35 cellular contexts compared by ENCODE assay signal in genomic region chr13:78599911-78600310, GRCh38. TPM values are rescaled to one million over a fixed set of nuclear protein-coding genes. Genes with fewer than 3 reads are reported as not detected.
A peak's percentile ranks its signal among the peaks of the same experiment; 100 is the strongest.
DNase-seq lines count a peak whose midpoint lies in the region; ATAC-seq and TF ChIP-seq lines count a peak whose summit lies in the region.
"Had no signal": no experiment of that assay in that cellular context is flagged by ENCODE, and none has a peak within 500 bp of the region (broad histone marks: within the 10 kb centered on the region; RNA-seq: fewer than 3 reads in every experiment).

No MANE protein-coding gene starts in this region.

- 3 to 6% methylated on average over 3 of the region's 4 CpGs for WGBS in ectodermal cell, 2 experiments

- intact Hi-C loops in vagina (cut with DNase I) = no loop called here

- CTCF ChIA-PET in activated naive CD4-positive, alpha-beta T cell treated with anti-CD3 and anti-CD28 coated beads, Interleukin-2, amount 10 ng/mL, durations not matched to agents 7 days and 5 days (lab: Charles Lee) = no interaction called here
- CTCF ChIA-PET in T-cell (lab: Charles Lee) = no interaction called here

- H4K20me1 ChIP-seq in OCI-LY3 (ENCODE audit: insufficient read depth, low read length) = no peaks in the 10 kb centered on the region

- POLR2A ChIA-PET in T-cell (lab: Charles Lee) = no interaction called here

- peaks cover 4% of the 10 kb centered on the region for H3K36me3 Mint-ChIP-seq in activated naive CD4-positive, alpha-beta T cell treated with anti-CD3 and anti-CD28 coated beads, Interleukin-2, amount 50 U/mL, for 24 hours
- peaks cover 8% of the 10 kb centered on the region for H3K36me3 Mint-ChIP-seq in activated naive CD4-positive, alpha-beta T cell treated with anti-CD3 and anti-CD28 coated beads, Interleukin-2, amount 10 ng/mL, durations not matched to agents 7 days and 5 days
- H3K36me3 Mint-ChIP-seq in T-cell = no peaks in the 10 kb centered on the region
- H3K36me3 Mint-ChIP-seq: neural progenitor cell had no signal

- peaks cover 9% of the 10 kb centered on the region for H3K4me1 ChIP-seq in OCI-LY3 (ENCODE audit: low read length)
- peaks cover 16% of the 10 kb centered on the region for H3K4me1 ChIP-seq in ectodermal cell (ENCODE audit: control insufficient read depth, insufficient read depth, low read length)
- peaks cover 43% of the 10 kb centered on the region for H3K4me1 ChIP-seq in vagina

- DNase-seq in activated naive CD4-positive, alpha-beta T cell treated with anti-CD3 and anti-CD28 coated beads, Interleukin-2, amount 10 ng/mL, durations not matched to agents 7 days and 5 days = no peak
- DNase-seq in retina (peak; percentile 37), T-cell (no peak), vagina (ENCODE audit: extremely low spot score in 2 of 2) (no peak)
- DNase-seq: activated CD8-positive, alpha-beta memory T cell treated with anti-CD3 and anti-CD28 coated beads for 24 hours; activated T-cell treated with anti-CD3 and anti-CD28 coated beads, Interleukin-2, amount 50 U/mL, for 24 hours; amniotic stem cell; DMS53; effector CD8-positive, alpha-beta T cell; H9; heart left ventricle; kidney glomerular epithelial cell; lower lobe of right lung; NCI-H146; NCI-H2171; NCI-H524; NK-92 treated with Interleukin-12 subunit alpha and Interleukin-12 subunit beta, amount 100 ng/mL, for 24 hours; Peyer's patch; posterior cingulate gyrus; right lobe of liver; SHP77 treated with DMSO at 0.1 percent for 48 hours; stimulated activated CD4-positive, alpha-beta T cell treated with anti-CD3 and anti-CD28 coated beads, Interleukin-4, amount 100 ng/mL, for 1 hour; trophoblast cell had no signal

- H3K27ac Mint-ChIP-seq in activated naive CD4-positive, alpha-beta T cell treated with anti-CD3 and anti-CD28 coated beads, Interleukin-2, amount 50 U/mL, for 24 hours = peak overlapping the region; percentile 35
- no peak overlapping the region for H3K27ac Mint-ChIP-seq in activated naive CD4-positive, alpha-beta T cell treated with anti-CD3 and anti-CD28 coated beads, Interleukin-2, amount 10 ng/mL, durations not matched to agents 7 days and 5 days
- H3K27ac Mint-ChIP-seq in T-cell = no peak overlapping the region
- H3K27ac Mint-ChIP-seq: H9, neural progenitor cell had no signal

- H3K9me3 ChIP-seq in OCI-LY3 (ENCODE audit: insufficient read depth, low read length) = no peaks in the 10 kb centered on the region
- H3K9me3 ChIP-seq in ectodermal cell (ENCODE audit: control insufficient read depth, low read length) = no peaks in the 10 kb centered on the region
- no peaks in the 10 kb centered on the region for H3K9me3 ChIP-seq in vagina
- H3K9me3 ChIP-seq: A549, breast epithelium, heart left ventricle, lower lobe of right lung, right lobe of liver had no signal

- H3K4me2 ChIP-seq in OCI-LY3 (ENCODE audit: low read length) = peak overlapping the region; percentile 29
- H3K4me2 ChIP-seq: A549, neural progenitor cell had no signal

- no peak overlapping the region for H3K9ac ChIP-seq in OCI-LY3 (ENCODE audit: low read length)
- H3K9ac ChIP-seq: neural progenitor cell had no signal

- H3K4me1 Mint-ChIP-seq in activated naive CD4-positive, alpha-beta T cell treated with anti-CD3 and anti-CD28 coated beads, Interleukin-2, amount 50 U/mL, for 24 hours = peaks cover 22% of the 10 kb centered on the region
- peaks cover 44% of the 10 kb centered on the region for H3K4me1 Mint-ChIP-seq in activated naive CD4-positive, alpha-beta T cell treated with anti-CD3 and anti-CD28 coated beads, Interleukin-2, amount 10 ng/mL, durations not matched to agents 7 days and 5 days
- peaks cover 22 to 40% (median 24%) of the 10 kb centered on the region in 3 donors for H3K4me1 Mint-ChIP-seq in T-cell

- H3K79me2 ChIP-seq in OCI-LY3 (ENCODE audit: low read length) = no peaks in the 10 kb centered on the region

- peaks cover 70% of the 10 kb centered on the region for H3K27me3 Mint-ChIP-seq in activated naive CD4-positive, alpha-beta T cell treated with anti-CD3 and anti-CD28 coated beads, Interleukin-2, amount 50 U/mL, for 24 hours
- H3K27me3 Mint-ChIP-seq in activated naive CD4-positive, alpha-beta T cell treated with anti-CD3 and anti-CD28 coated beads, Interleukin-2, amount 10 ng/mL, durations not matched to agents 7 days and 5 days = peaks cover 94% of the 10 kb centered on the region
- peaks cover 66 to 85% of the 10 kb centered on the region in 2 donors for H3K27me3 Mint-ChIP-seq in T-cell

- H3K4me3 Mint-ChIP-seq in activated naive CD4-positive, alpha-beta T cell treated with anti-CD3 and anti-CD28 coated beads, Interleukin-2, amount 50 U/mL, for 24 hours = peak overlapping the region; percentile 30
- no peak overlapping the region for H3K4me3 Mint-ChIP-seq in activated naive CD4-positive, alpha-beta T cell treated with anti-CD3 and anti-CD28 coated beads, Interleukin-2, amount 10 ng/mL, durations not matched to agents 7 days and 5 days
- peak overlapping the region in 1 of 3 donors; percentile 58 for H3K4me3 Mint-ChIP-seq in T-cell
- H3K4me3 Mint-ChIP-seq: activated T-cell treated with anti-CD3 and anti-CD28 coated beads, Interleukin-2, amount 50 U/mL, for 24 hours had no signal

- no peak overlapping the region for H3K4me3 ChIP-seq in OCI-LY3 (ENCODE audit: low read length)
- peak overlapping the region; percentile 17 for H3K4me3 ChIP-seq in ectodermal cell (ENCODE audit: insufficient read depth, low read depth, low read length)
- H3K4me3 ChIP-seq in vagina = no peak overlapping the region
- H3K4me3 ChIP-seq: A549, breast epithelium, heart left ventricle, lower lobe of right lung, neural progenitor cell, Peyer's patch, right lobe of liver had no signal

- H3K27me3 ChIP-seq in OCI-LY3 (ENCODE audit: low read depth, low read length) (no peaks in the 10 kb centered on the region), ectodermal cell (ENCODE audit: control insufficient read depth, insufficient read depth, low read length, poor library complexity, severe bottlenecking) (peaks cover 98% of the 10 kb centered on the region), vagina (peaks cover 56% of the 10 kb centered on the region)

- no peak for ATAC-seq in T-cell (replicated peaks in 1 of 4)
- ATAC-seq in HG02610 (IDR thresholded peaks at IDR 0.05; ENCODE audit: unreplicated experiment) = no peak
- ATAC-seq: A549, heart left ventricle, lower lobe of right lung, right lobe of liver had no signal

- no peak for TF ChIP-seq CTCF in OCI-LY3 (IDR thresholded peaks at IDR 0.05; ENCODE audit: low read depth, low read length)
- no peak for TF ChIP-seq CTCF in vagina (IDR thresholded peaks at IDR 0.05)

- H3K27ac ChIP-seq in OCI-LY3 (ENCODE audit: low read length) (no peak overlapping the region), ectodermal cell (ENCODE audit: insufficient read depth, low read depth, low read length, poor library complexity, severe bottlenecking) (no peak overlapping the region), vagina (no peak overlapping the region)
- H3K27ac ChIP-seq: A549, breast epithelium, heart left ventricle, lower lobe of right lung, neural progenitor cell, Peyer's patch, right lobe of liver had no signal

- H3K36me3 ChIP-seq in OCI-LY3 (replicated peaks; ENCODE audit: low read depth, low read length) = no peaks in the 10 kb centered on the region
- no peaks in the 10 kb centered on the region for H3K36me3 ChIP-seq in ectodermal cell (ENCODE audit: control insufficient read depth, insufficient read depth, low read length)
- H3K36me3 ChIP-seq in vagina = no peaks in the 10 kb centered on the region
- H3K36me3 ChIP-seq: breast epithelium, heart left ventricle, lower lobe of right lung, neural progenitor cell, Peyer's patch, right lobe of liver had no signal

- H3K9me3 Mint-ChIP-seq in activated naive CD4-positive, alpha-beta T cell treated with anti-CD3 and anti-CD28 coated beads, Interleukin-2, amount 50 U/mL, for 24 hours = peaks cover 10% of the 10 kb centered on the region
- H3K9me3 Mint-ChIP-seq in activated naive CD4-positive, alpha-beta T cell treated with anti-CD3 and anti-CD28 coated beads, Interleukin-2, amount 10 ng/mL, durations not matched to agents 7 days and 5 days = no peaks in the 10 kb centered on the region
- peaks cover 0 to 9% (median 0%) of the 10 kb centered on the region in 3 donors for H3K9me3 Mint-ChIP-seq in T-cell

- H2AFZ ChIP-seq in OCI-LY3 (ENCODE audit: low read depth, low read length) = no peak overlapping the region
- H2AFZ ChIP-seq: neural progenitor cell had no signal

- TF ChIP-seq POLR2A in vagina (IDR thresholded peaks at IDR 0.05) = no peak

RNA-seq across cellular contexts. Expression of gene POU4F1, which starts 3.4 kb away (rescaled TPM):
- 60.7 TPM for polyA plus RNA-seq in ectodermal cell (2013, experiment 1 of 4)
- polyA plus RNA-seq in ectodermal cell (2013, experiment 2 of 4) = 96.6 TPM
- polyA plus RNA-seq in ectodermal cell (2013, experiment 3 of 4) = 70.1 TPM
- 85.4 TPM for polyA plus RNA-seq in ectodermal cell (2013, experiment 4 of 4)
- under 1 TPM in 4 of 5 donors, not detected in 1; 0.07 to 0.13 (median 0.10) TPM for total RNA-seq in T-cell
- total RNA-seq in vagina = not detected
- total RNA-seq: breast epithelium, epithelial cell of proximal tubule, G401, HT-29, lower lobe of right lung, MCF 10A, Peyer's patch, subcutaneous adipose tissue had no signal
- polyA plus RNA-seq: heart left ventricle had no signal

RNA-seq across cellular contexts. Expression of gene OBI1, which starts 59.0 kb away (rescaled TPM):
- 30.2 TPM for polyA plus RNA-seq in ectodermal cell (2013, experiment 1 of 4)
- polyA plus RNA-seq in ectodermal cell (2013, experiment 2 of 4) = 32.5 TPM
- polyA plus RNA-seq in ectodermal cell (2013, experiment 3 of 4) = 23.9 TPM
- 24.0 TPM for polyA plus RNA-seq in ectodermal cell (2013, experiment 4 of 4)
- total RNA-seq in T-cell = 10 to 100 TPM in 3 of 5 donors, 1 to 10 TPM in 2; 4.8 to 14.3 (median 12.3) TPM
- 11.8 TPM for total RNA-seq in vagina
